In genomic region chr20:46689082-46689753, GRCh38 we compare ENCODE assay signal across 1 cellular context.
TF ChIP-seq lines count a peak whose summit lies in the region.

TP53RK (minus strand) TSS chr20:46689444; CDS start chr20:46689414, 30 bp downstream.

TF ChIP-seq in HepG2, 621 proteins besides CTCF, POLR2A, EP300 and RAD21 (continued from another document and continues in another):
- TF ChIP-seq PAXIP1 (CRISPR knock-in tag; conservative IDR thresholded peaks at IDR 0.05) = peak; percentile 45; the same call in 1 of the 2 replicates
- TF ChIP-seq IKZF1 (IDR thresholded peaks at IDR 0.05) = no peak
- TF ChIP-seq MED8 (CRISPR knock-in tag; IDR thresholded peaks at IDR 0.05; ENCODE audit: insufficient replicate concordance) = peak; percentile 57
- TF ChIP-seq CBX2 (IDR thresholded peaks at IDR 0.05; ENCODE audit: low read depth, low read length) = no peak
- no peak for TF ChIP-seq CBX2 (CRISPR knock-in tag; IDR thresholded peaks at IDR 0.05; ENCODE audit: low read depth)
- no peak; the same call in 1 of the 2 replicates for TF ChIP-seq ATF7-NPFF (CRISPR knock-in tag; IDR thresholded peaks at IDR 0.05; ENCODE audit: low read depth)
- peak; percentile 95 for TF ChIP-seq AGO2 (optimal IDR thresholded peaks at IDR 0.05; ENCODE audit: low read depth, low read length)
- TF ChIP-seq MAFK (conservative IDR thresholded peaks at IDR 0.05 in 1 of 2, IDR thresholded peaks at IDR 0.05 in 1 of 2; ENCODE audit: low read length in 2 of 2) = no peak
- TF ChIP-seq ZNF775 (CRISPR knock-in tag; IDR thresholded peaks at IDR 0.05; ENCODE audit: borderline replicate concordance) = peak; percentile 24
- TF ChIP-seq NR2F1 (CRISPR knock-in tag; IDR thresholded peaks at IDR 0.05) = no peak
- no peak for TF ChIP-seq ZNF674 (CRISPR knock-in tag; IDR thresholded peaks at IDR 0.05; ENCODE audit: low read depth)
- TF ChIP-seq TBX3 (IDR thresholded peaks at IDR 0.05; ENCODE audit: borderline replicate concordance) = no peak
- TF ChIP-seq KAT8 (CRISPR knock-in tag; IDR thresholded peaks at IDR 0.05) = peak; percentile 83
- peak; percentile 20; the same call in 1 of the 2 replicates for TF ChIP-seq BHLHE40 (IDR thresholded peaks at IDR 0.05; ENCODE audit: low read length)
- peak; percentile 19; the same call in 1 of the 2 replicates for TF ChIP-seq NR2C2 (CRISPR knock-in tag; IDR thresholded peaks at IDR 0.05; ENCODE audit: borderline replicate concordance)
- peak; percentile 96 for TF ChIP-seq POLR2G (IDR thresholded peaks at IDR 0.05; ENCODE audit: low read depth, low read length)
- TF ChIP-seq ZNF264 (CRISPR knock-in tag; IDR thresholded peaks at IDR 0.05) = peak; percentile 72
- TF ChIP-seq ATF4 (CRISPR knock-in tag; IDR thresholded peaks at IDR 0.05) = peak in 1 of 2 experiments; percentile 41; a peak in 1 of 4 replicates
- TF ChIP-seq NPAS2 (CRISPR knock-in tag; IDR thresholded peaks at IDR 0.05; ENCODE audit: borderline replicate concordance) = no peak
- TF ChIP-seq ZBTB26 (CRISPR knock-in tag; IDR thresholded peaks at IDR 0.05; ENCODE audit: borderline replicate concordance) = peak; percentile 62; the same call in 1 of the 2 replicates
- TF ChIP-seq MYNN (CRISPR knock-in tag; IDR thresholded peaks at IDR 0.05; ENCODE audit: low read depth) = peak; percentile 55; the same call in 1 of the 2 replicates
- TF ChIP-seq FOXC1 (CRISPR knock-in tag; IDR thresholded peaks at IDR 0.05; ENCODE audit: borderline replicate concordance) = peak; percentile 93
- TF ChIP-seq MTF1 (CRISPR knock-in tag; IDR thresholded peaks at IDR 0.05) = peak; percentile 74
- TF ChIP-seq ZBTB34 (CRISPR knock-in tag; IDR thresholded peaks at IDR 0.05) = 0 out of 2 replicates have a peak, but pooled peaks have one; percentile 71
- 0 out of 2 replicates have a peak, but pooled peaks have one; percentile 37 for TF ChIP-seq ZNF552 (CRISPR knock-in tag; IDR thresholded peaks at IDR 0.05; ENCODE audit: borderline replicate concordance)
- no peak; the same call in 1 of the 2 replicates for TF ChIP-seq ZNF747 (CRISPR knock-in tag; IDR thresholded peaks at IDR 0.05; ENCODE audit: borderline replicate concordance)
- TF ChIP-seq ZNF549 (CRISPR knock-in tag; IDR thresholded peaks at IDR 0.05) = 0 out of 2 replicates have a peak, but pooled peaks have one; percentile 58
- peak; percentile 77; the same call in 1 of the 2 replicates for TF ChIP-seq ZNF550 (CRISPR knock-in tag; IDR thresholded peaks at IDR 0.05; ENCODE audit: borderline replicate concordance)
- peak; percentile 96 for TF ChIP-seq ZFP41 (CRISPR knock-in tag; IDR thresholded peaks at IDR 0.05; ENCODE audit: borderline replicate concordance)
- no peak for TF ChIP-seq ZFYVE20 (CRISPR knock-in tag; IDR thresholded peaks at IDR 0.05; ENCODE audit: borderline replicate concordance, low read depth)
- TF ChIP-seq LRRFIP1 (CRISPR knock-in tag; conservative IDR thresholded peaks at IDR 0.05) = no peak
- TF ChIP-seq KMT2A (CRISPR knock-in tag; IDR thresholded peaks at IDR 0.05) = peak; percentile 91
- no peak; the same call in 1 of the 2 replicates for TF ChIP-seq ZHX2 (IDR thresholded peaks at IDR 0.05; ENCODE audit: low read depth)
- peak; percentile 42; the same call in 1 of the 2 replicates for TF ChIP-seq ZHX2 (CRISPR knock-in tag; IDR thresholded peaks at IDR 0.05; ENCODE audit: borderline replicate concordance)
- peak; percentile 90 for TF ChIP-seq GABPB1 (CRISPR knock-in tag; IDR thresholded peaks at IDR 0.05)
- peak; percentile 91 for TF ChIP-seq ZNF235 (CRISPR knock-in tag; IDR thresholded peaks at IDR 0.05; ENCODE audit: borderline replicate concordance)
- peak; percentile 81; the same call in 1 of the 2 replicates for TF ChIP-seq ARNT2 (CRISPR knock-in tag; IDR thresholded peaks at IDR 0.05; ENCODE audit: low read depth)
- no peak for TF ChIP-seq ZMAT5 (CRISPR knock-in tag; IDR thresholded peaks at IDR 0.05; ENCODE audit: borderline replicate concordance, low read depth)
- TF ChIP-seq E2F5 (CRISPR knock-in tag; conservative IDR thresholded peaks at IDR 0.05) = no peak; the same call in none of the 2 replicates
- peak; percentile 92; the same call in 1 of the 2 replicates for TF ChIP-seq ZNF800 (CRISPR knock-in tag; IDR thresholded peaks at IDR 0.05)
- peak; percentile 48; the same call in 1 of the 2 replicates for TF ChIP-seq BORCS8-MEF2B (CRISPR knock-in tag; IDR thresholded peaks at IDR 0.05)
- TF ChIP-seq GATAD1 (CRISPR knock-in tag; IDR thresholded peaks at IDR 0.05) = peak; percentile 59
- no peak for TF ChIP-seq KLF11 (CRISPR knock-in tag; IDR thresholded peaks at IDR 0.05)
- TF ChIP-seq ZNF10 (CRISPR knock-in tag; IDR thresholded peaks at IDR 0.05; ENCODE audit: borderline replicate concordance, low read depth) = 0 out of 2 replicates have a peak, but pooled peaks have one; percentile 42
- TF ChIP-seq HNRNPH1 (optimal IDR thresholded peaks at IDR 0.05; ENCODE audit: low read depth, low read length) = no peak
